In genomic region chr7:154633641-154634040, GRCh38 we compare ENCODE assay signal across 24 cellular contexts.
"Had no signal": no experiment of that assay in that cellular context is flagged by ENCODE, and none has a peak within 500 bp of the region (broad histone marks: within the 10 kb centered on the region; RNA-seq: fewer than 3 reads in every experiment).

No MANE protein-coding gene starts in this region.

- H3K4me3 ChIP-seq: coronary artery, dorsolateral prefrontal cortex, esophagus muscularis mucosa, gastroesophageal sphincter, heart right ventricle, left lung, lower lobe of right lung, mucosa of descending colon had no signal

- H3K4me1 ChIP-seq: esophagus muscularis mucosa, foreskin keratinocyte, gastroesophageal sphincter, heart right ventricle, left lung, lower lobe of right lung had no signal

- H3K9me3 ChIP-seq: mucosa of descending colon had no signal

- FAIRE-seq: colon, endothelial cell of umbilical vein, frontal cortex, islet of Langerhans, keratinocyte had no signal

- H3K27me3 ChIP-seq: dorsolateral prefrontal cortex, esophagus muscularis mucosa, foreskin keratinocyte, gastroesophageal sphincter, left lung had no signal

- H3K36me3 ChIP-seq: esophagus muscularis mucosa, gastroesophageal sphincter, heart right ventricle, left lung, lower lobe of right lung had no signal

- DNase-seq: dermis blood vessel endothelial cell; dorsolateral prefrontal cortex; effector CD4-positive, alpha-beta T cell; effector memory CD4-positive, alpha-beta T cell; foreskin keratinocyte; glutamatergic neuron; head of caudate nucleus; heart right ventricle; hippocampal formation; left cardiac atrium; left lung; left ventricle myocardium superior; lower lobe of right lung; mesenchymal stem cell; mucosa of descending colon; naive B cell had no signal

- H3K27ac ChIP-seq: coronary artery, dorsolateral prefrontal cortex, esophagus muscularis mucosa, foreskin keratinocyte, gastroesophageal sphincter, heart right ventricle, left lung, lower lobe of right lung had no signal

- ATAC-seq: foreskin keratinocyte, gastroesophageal sphincter, heart right ventricle, left cardiac atrium, left lung, left ventricle myocardium superior, lower lobe of right lung, mucosa of descending colon had no signal
